ENCODE assay signal across 9 cellular contexts in the genomic region with DNA sequence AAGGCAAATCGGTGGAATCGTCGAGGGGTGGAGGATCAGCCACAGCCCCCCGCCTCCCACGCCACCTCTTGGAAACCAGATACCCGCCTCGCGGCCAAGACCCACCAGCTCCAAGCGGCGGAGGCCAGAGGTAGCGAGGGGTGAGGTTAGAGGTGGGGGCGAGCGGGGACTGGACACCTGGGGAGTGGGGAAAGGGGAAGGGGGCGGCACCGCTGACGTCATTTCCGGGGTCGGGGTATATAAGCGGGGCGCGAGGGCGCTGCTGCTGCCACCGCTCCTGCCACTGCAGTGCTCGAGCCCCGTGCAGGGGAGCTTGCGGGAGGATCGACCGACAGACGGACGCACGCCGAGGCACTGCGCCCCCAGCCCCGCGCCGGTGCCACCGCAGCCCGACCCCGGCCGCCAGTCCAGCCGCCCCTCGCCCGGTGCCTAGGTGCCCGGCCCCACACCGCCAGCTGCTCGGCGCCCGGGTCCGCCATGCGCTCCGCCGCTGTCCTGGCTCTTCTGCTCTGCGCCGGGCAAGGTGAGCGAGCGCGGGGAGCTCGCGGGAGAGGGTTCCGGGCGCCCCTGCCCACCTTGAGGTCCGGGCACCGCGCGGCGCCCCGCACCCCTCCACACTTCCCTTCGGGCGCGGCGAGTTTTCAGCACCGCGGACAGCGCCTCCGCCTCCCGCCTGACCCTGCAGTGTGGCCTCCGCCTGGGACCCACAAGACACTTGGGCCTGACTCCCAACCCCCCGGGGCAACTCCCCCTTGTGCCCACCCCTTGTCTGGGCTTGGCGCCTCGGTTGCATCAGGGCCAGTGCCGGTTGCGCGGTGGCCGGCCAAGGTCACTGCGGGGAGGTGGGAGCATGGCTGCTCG. TPM values are rescaled to one million over a fixed set of nuclear protein-coding genes. Genes with fewer than 3 reads are reported as not detected.
A peak's percentile ranks its signal among the peaks of the same experiment; 100 is the strongest.
DNase-seq lines count a peak whose midpoint lies in the region; ATAC-seq and TF ChIP-seq lines count a peak whose summit lies in the region.
"Had no signal": no experiment of that assay in that cellular context is flagged by ENCODE, and none has a peak within 500 bp of the region (broad histone marks: within the 10 kb centered on the region; RNA-seq: fewer than 3 reads in every experiment).

A gene with protein sequence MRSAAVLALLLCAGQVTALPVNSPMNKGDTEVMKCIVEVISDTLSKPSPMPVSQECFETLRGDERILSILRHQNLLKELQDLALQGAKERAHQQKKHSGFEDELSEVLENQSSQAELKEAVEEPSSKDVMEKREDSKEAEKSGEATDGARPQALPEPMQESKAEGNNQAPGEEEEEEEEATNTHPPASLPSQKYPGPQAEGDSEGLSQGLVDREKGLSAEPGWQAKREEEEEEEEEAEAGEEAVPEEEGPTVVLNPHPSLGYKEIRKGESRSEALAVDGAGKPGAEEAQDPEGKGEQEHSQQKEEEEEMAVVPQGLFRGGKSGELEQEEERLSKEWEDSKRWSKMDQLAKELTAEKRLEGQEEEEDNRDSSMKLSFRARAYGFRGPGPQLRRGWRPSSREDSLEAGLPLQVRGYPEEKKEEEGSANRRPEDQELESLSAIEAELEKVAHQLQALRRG (plus strand): TSS at position 268 of the 861 bp plus-strand sequence. CDS start 210 bp downstream, at position 478.

- TF ChIP-seq CTCF in MM.1S (IDR thresholded peaks at IDR 0.05; ENCODE audit: low read length): no peak
- no peak for TF ChIP-seq CTCF in brain microvascular endothelial cell (IDR thresholded peaks at IDR 0.05; ENCODE audit: low read depth, low read length, missing control alignments)

- H3K4me3 ChIP-seq in MM.1S (ENCODE audit: low read length): no peak within 1 kb of the TSS
- H3K4me3 ChIP-seq in brain microvascular endothelial cell (ENCODE audit: low read depth, low read length): no peak within 1 kb of the TSS

- CTCF ChIA-PET in T-cell (lab: Charles Lee): no interaction called here

- ATAC-seq in T-cell (replicated peaks in 1 of 4): peak; percentile 41 to 72 (median 48)

- H3K36me3 ChIP-seq in MM.1S (replicated peaks; ENCODE audit: insufficient read depth, low read length) (no peaks in the 10 kb centered on the region), brain microvascular endothelial cell (replicated peaks) (no peaks in the 10 kb centered on the region)

- H3K27me3 ChIP-seq in MM.1S (replicated peaks; ENCODE audit: insufficient read depth, low read length) (no peaks in the 10 kb centered on the region), brain microvascular endothelial cell (replicated peaks) (peaks cover 19% of the 10 kb centered on the region)

- H3K9me3 Mint-ChIP-seq in T-cell: peaks cover 0 to 3% (median 0%) of the 10 kb centered on the region in 3 donors

- H3K4me1 ChIP-seq in MM.1S (ENCODE audit: low read length): peaks cover 6% of the 10 kb centered on the region; the same call in 1 of the 2 replicates

- no peaks in the 10 kb centered on the region for H4K20me1 ChIP-seq in MM.1S (ENCODE audit: insufficient read depth, low read length)

- no peak within 1 kb of the TSS for H3K9ac ChIP-seq in MM.1S (ENCODE audit: low read length)

- no peak within 1 kb of the TSS for H2AFZ ChIP-seq in MM.1S (ENCODE audit: low read length)

- peaks cover 0 to 12% (median 6%) of the 10 kb centered on the region in 3 donors for H3K4me1 Mint-ChIP-seq in T-cell

- H3K27ac Mint-ChIP-seq in T-cell: peak within 1 kb of the TSS in 1 of 2 donors; percentile 2

- H3K9me3 ChIP-seq in MM.1S (replicated peaks; ENCODE audit: insufficient read depth, low read length): no peaks in the 10 kb centered on the region

- H3K4me2 ChIP-seq in MM.1S (ENCODE audit: low read depth, low read length): 0 out of 2 replicates have a peak within 1 kb of the TSS, but pooled peaks have one; percentile 19

- H3K4me3 Mint-ChIP-seq in T-cell: peak within 1 kb of the TSS in 1 of 3 donors; percentile 45

- H3K36me3 Mint-ChIP-seq in T-cell: no peaks in the 10 kb centered on the region

- H3K79me2 ChIP-seq in MM.1S (ENCODE audit: low read length): no peaks in the 10 kb centered on the region

- no peaks in the 10 kb centered on the region for H3F3A ChIP-seq in MM.1S (ENCODE audit: insufficient read depth, low read length)

- DNase-seq in DMS114 treated with DMSO at 0.1 percent for 48 hours (lab: John Stamatoyannopoulos, UW; ENCODE audit: unreplicated experiment) (peak; percentile 3), MM.1S (no peak), T-cell (peak in 26 of 34 experiments; percentile 6 to 50 (median 32)), brain microvascular endothelial cell (peak; percentile 10), kidney tubule cell (ENCODE audit: low spot score) (peak; percentile 26), AML-193 (lab: John Stamatoyannopoulos, UW) (no peak), amniotic stem cell (lab: John Stamatoyannopoulos, UW) (no peak)
- DNase-seq in stimulated activated CD8-positive, alpha-beta memory T cell treated with anti-CD3 and anti-CD28 coated beads, Interleukin-4, amount 100 ng/mL, for 24 hours (ENCODE audit: low read depth): peak; percentile 33

- H3K27me3 Mint-ChIP-seq in T-cell: peaks cover 41 to 42% of the 10 kb centered on the region in 2 donors

- H3K27ac ChIP-seq in MM.1S (ENCODE audit: low read length): no peak within 1 kb of the TSS
- H3K27ac ChIP-seq in brain microvascular endothelial cell: no peak within 1 kb of the TSS

- in situ Hi-C loops in brain microvascular endothelial cell (cut with HindIII; ENCODE audit: low pct_ligation_motif_present, low sequenced_read_pairs): no loop called here

- H3K9me2 ChIP-seq in MM.1S (replicated peaks; ENCODE audit: insufficient read depth, low read length): no peaks in the 10 kb centered on the region

- POLR2A ChIA-PET in T-cell (lab: Charles Lee): no interaction called here

RNA-seq across cellular contexts. Expression of the gene that starts here (rescaled TPM):
- under 1 TPM in 1 of 5 donors, not detected in 4; 0.18 TPM for total RNA-seq in T-cell
- total RNA-seq: mononuclear cell had no signal

Comparison
In these comparisons a context has a peak if more than half of its experiments do, and no peak if none do; other contexts are left out.
1. Peak in DNase-seq and ATAC-seq in T-cell; RNA of the gene not detected or under 1 TPM.
2. DNase-seq: peak in DMS114 treated with DMSO at 0.1 percent for 48 hours (single experiment), brain microvascular endothelial cell (single experiment), kidney tubule cell (single experiment) and stimulated activated CD8-positive, alpha-beta memory T cell treated with anti-CD3 and anti-CD28 coated beads, Interleukin-4, amount 100 ng/mL, for 24 hours (single experiment); none in MM.1S (single experiment), AML-193 (0 of 2) and amniotic stem cell (single experiment).